In genomic region chr11:121961228-121961860, GRCh38 we compare ENCODE assay signal across 1 cellular context.
TF ChIP-seq lines count a peak whose summit lies in the region.

No MANE protein-coding gene starts in this region.

TF ChIP-seq in GM23338, 12 proteins besides CTCF, POLR2A, EP300 and RAD21 (continued from another document):
- TF ChIP-seq ZNF462 (CRISPR knock-in tag; IDR thresholded peaks at IDR 0.05): no peak
- no peak for TF ChIP-seq JUNB (IDR thresholded peaks at IDR 0.05; ENCODE audit: unreplicated experiment)
- TF ChIP-seq REST (IDR thresholded peaks at IDR 0.05; ENCODE audit: unreplicated experiment): no peak
- no peak for TF ChIP-seq NANOG (IDR thresholded peaks at IDR 0.05; ENCODE audit: borderline replicate concordance)
- TF ChIP-seq EZH2 (IDR thresholded peaks at IDR 0.05; ENCODE audit: low read depth, unreplicated experiment): no peak
- TF ChIP-seq STAT1 (IDR thresholded peaks at IDR 0.05; ENCODE audit: unreplicated experiment): no peak
- TF ChIP-seq EZH2phosphoT487 (IDR thresholded peaks at IDR 0.05; ENCODE audit: unreplicated experiment): no peak
